Comparison of ENCODE assay signal across 8 cellular contexts in genomic region chr2:177212895-177213856, GRCh38. TPM values are rescaled to one million over a fixed set of nuclear protein-coding genes. Genes with fewer than 3 reads are reported as not detected.
DNase-seq lines count a peak whose midpoint lies in the region; ATAC-seq and TF ChIP-seq lines count a peak whose summit lies in the region.

No MANE protein-coding gene starts in this region.

- peak overlapping the region; percentile 87 for H3K4me3 ChIP-seq in BE2C (ENCODE audit: low read depth, low read length)
- H3K4me3 ChIP-seq in choroid plexus epithelial cell (ENCODE audit: low read depth, low read length) = peak overlapping the region; percentile 86

- POLR2A ChIA-PET in activated CD4-positive, alpha-beta T cell treated with anti-CD3 and anti-CD28 coated beads for 36 hours (lab: Charles Lee) = interaction anchor here (0.6 to 2.5 kb wide), 7 partner anchors 11 to 362 kb away, joined by 3 to 53 read pairs (median 4); partner anchors contain the start of gene NFE2L2

- H3K4me3 Mint-ChIP-seq in activated CD4-positive, alpha-beta T cell treated with anti-CD3 and anti-CD28 coated beads for 36 hours = peak overlapping the region; percentile 86

- no peaks in the 10 kb centered on the region for H3K27me3 Mint-ChIP-seq in activated CD4-positive, alpha-beta T cell treated with anti-CD3 and anti-CD28 coated beads for 36 hours

- peak; percentile 92 for DNase-seq in BE2C
- peak; percentile 64 for DNase-seq in GM19238 (ENCODE audit: insufficient read length, low spot score)
- peak; percentile 91 for DNase-seq in NCI-H510A (lab: John Stamatoyannopoulos, UW)
- DNase-seq in activated CD4-positive, alpha-beta T cell treated with anti-CD3 and anti-CD28 coated beads for 36 hours = peak; percentile 97
- peak; percentile 94 for DNase-seq in choroid plexus epithelial cell (ENCODE audit: low read depth)
- DNase-seq in left kidney (ENCODE audit: low read depth, low spot score) = peak; percentile 96
- peak; percentile 87 to 89 for DNase-seq in stimulated activated CD4-positive, alpha-beta T cell treated with anti-CD3 and anti-CD28 coated beads, Interleukin-1b, Interleukin-23, amount 100 ng/mL, for 4 hours (ENCODE audit: low read depth in 2 of 2)

- H3K4me1 Mint-ChIP-seq in activated CD4-positive, alpha-beta T cell treated with anti-CD3 and anti-CD28 coated beads for 36 hours = peaks cover 42% of the 10 kb centered on the region

- intact Hi-C loops in activated CD4-positive, alpha-beta T cell treated with anti-CD3 and anti-CD28 coated beads for 36 hours (cut with DNase I, micrococcal nuclease) = loop anchor here (1.0 to 5.0 kb wide), 12 partner anchors 47 to 1238 kb away; partner anchors contain the start of genes AGPS (in 2 of the 2), NFE2L2 (in 1 of the 2), PJVK (in 1 of the 2) and PRKRA (in 1 of the 2)

- ATAC-seq in HG03432 (IDR thresholded peaks at IDR 0.05; ENCODE audit: unreplicated experiment) = peak; percentile 60
- peak; percentile 67 for ATAC-seq in activated CD4-positive, alpha-beta T cell treated with anti-CD3 and anti-CD28 coated beads for 36 hours

- CTCF ChIA-PET in activated CD4-positive, alpha-beta T cell treated with anti-CD3 and anti-CD28 coated beads for 36 hours (lab: Charles Lee) = interaction anchor here (1.2 to 1.7 kb wide), 6 partner anchors 12 to 181 kb away, joined by 3 to 18 read pairs (median 5); partner anchors contain the start of gene NFE2L2

- TF ChIP-seq CTCF in BE2C (IDR thresholded peaks at IDR 0.05; ENCODE audit: low read depth, low read length) = no peak
- no peak for TF ChIP-seq CTCF in choroid plexus epithelial cell (conservative IDR thresholded peaks at IDR 0.05; ENCODE audit: low read depth, low read length)

- peaks cover 52% of the 10 kb centered on the region for H3K36me3 Mint-ChIP-seq in activated CD4-positive, alpha-beta T cell treated with anti-CD3 and anti-CD28 coated beads for 36 hours (ENCODE audit: low read depth)

- no peaks in the 10 kb centered on the region for H3K9me3 Mint-ChIP-seq in activated CD4-positive, alpha-beta T cell treated with anti-CD3 and anti-CD28 coated beads for 36 hours (ENCODE audit: low read depth)

- H3K4me1 ChIP-seq in BE2C = no peaks in the 10 kb centered on the region

- H3K27ac Mint-ChIP-seq in activated CD4-positive, alpha-beta T cell treated with anti-CD3 and anti-CD28 coated beads for 36 hours = peak overlapping the region; percentile 91

- peaks cover 42% of the 10 kb centered on the region for H3K36me3 ChIP-seq in BE2C

- H3K9me3 ChIP-seq in BE2C = no peaks in the 10 kb centered on the region

- H3K27me3 ChIP-seq in BE2C = no peaks in the 10 kb centered on the region

RNA-seq across cellular contexts. Expression of gene HNRNPA3, which starts 0.6 kb away (rescaled TPM):
- 79.6 TPM for polyA plus RNA-seq in BE2C (2012; ENCODE audit: insufficient read depth, insufficient read length, low read depth)
- total RNA-seq in activated CD4-positive, alpha-beta T cell treated with anti-CD3 and anti-CD28 coated beads for 36 hours = 100 to 1,000 TPM; 200 to 290 TPM

RNA-seq across cellular contexts. Expression of gene NFE2L2, which starts 51.4 kb away (rescaled TPM):
- polyA plus RNA-seq in BE2C (2012; ENCODE audit: insufficient read depth, insufficient read length, low read depth) = 26.0 TPM
- 10 to 100 TPM; 56.6 to 81.5 TPM for total RNA-seq in activated CD4-positive, alpha-beta T cell treated with anti-CD3 and anti-CD28 coated beads for 36 hours

Comparison
In these comparisons a context has a peak if more than half of its experiments do, and no peak if none do; other contexts are left out.
1. Peak in every context shown above with its lines: DNase-seq, ATAC-seq and H3K4me3 ChIP-seq.